ENCODE assay signal across 9 cellular contexts in genomic region chr11:69444381-69445130, GRCh38. TPM values are rescaled to one million over a fixed set of nuclear protein-coding genes. Genes with fewer than 3 reads are reported as not detected.
DNase-seq lines count a peak whose midpoint lies in the region; ATAC-seq and TF ChIP-seq lines count a peak whose summit lies in the region.
"Had no signal": no experiment of that assay in that cellular context is flagged by ENCODE, and none has a peak within 500 bp of the region (broad histone marks: within the 10 kb centered on the region; RNA-seq: fewer than 3 reads in every experiment).

No MANE protein-coding gene starts in this region.

- DNase-seq in GM23338 (ENCODE audit: low spot score) = peak; percentile 60
- peak; percentile 16 for DNase-seq in activated naive CD8-positive, alpha-beta T cell treated with anti-CD3 and anti-CD28 coated beads for 36 hours
- DNase-seq in right atrium auricular region (ENCODE audit: low spot score) = peak; percentile 86
- peak; percentile 82 for DNase-seq in skeletal muscle cell (ENCODE audit: low read depth)
- no peak for DNase-seq in T1000 (lab: John Stamatoyannopoulos, UW)
- DNase-seq in cerebellum (ENCODE audit: low spot score) = no peak

- H3K27me3 ChIP-seq in GM23338 (ENCODE audit: insufficient read depth) (no peaks in the 10 kb centered on the region), right atrium auricular region (no peaks in the 10 kb centered on the region)

- H3K9me3 ChIP-seq in right atrium auricular region = no peaks in the 10 kb centered on the region

- H3K36me3 ChIP-seq in GM23338 (ENCODE audit: insufficient read depth) (no peaks in the 10 kb centered on the region), right atrium auricular region (no peaks in the 10 kb centered on the region)

- no peaks in the 10 kb centered on the region; the same call in 1 of the 3 replicates for H3K36me3 Mint-ChIP-seq in GM23338 (ENCODE audit: low read depth)
- H3K36me3 Mint-ChIP-seq in activated naive CD8-positive, alpha-beta T cell treated with anti-CD3 and anti-CD28 coated beads for 36 hours = no peaks in the 10 kb centered on the region

- peak overlapping the region; percentile 31; the same call in 1 of the 2 replicates for H3K27ac Mint-ChIP-seq in GM23338
- no peak overlapping the region for H3K27ac Mint-ChIP-seq in activated naive CD8-positive, alpha-beta T cell treated with anti-CD3 and anti-CD28 coated beads for 36 hours

- no peaks in the 10 kb centered on the region for H3K9me3 Mint-ChIP-seq in GM23338
- no peaks in the 10 kb centered on the region for H3K9me3 Mint-ChIP-seq in activated naive CD8-positive, alpha-beta T cell treated with anti-CD3 and anti-CD28 coated beads for 36 hours

- H3K4me3 ChIP-seq in GM23338 = no peak overlapping the region
- peak overlapping the region in 1 of 2 donors; percentile 6 for H3K4me3 ChIP-seq in right atrium auricular region
- no peak overlapping the region for H3K4me3 ChIP-seq in skeletal muscle cell (ENCODE audit: low read depth, low read length)

- H3K4me2 ChIP-seq in GM23338 = peak overlapping the region; percentile 75

- H3K79me2 ChIP-seq in GM23338 (replicated peaks; ENCODE audit: insufficient read depth) = no peaks in the 10 kb centered on the region

- peaks cover 22% of the 10 kb centered on the region for H3K4me1 ChIP-seq in GM23338 (ENCODE audit: insufficient read depth)
- peaks cover 0 to 49% of the 10 kb centered on the region in 2 donors for H3K4me1 ChIP-seq in right atrium auricular region

- H3K4me3 Mint-ChIP-seq in GM23338 = no peak overlapping the region
- H3K4me3 Mint-ChIP-seq in activated naive CD8-positive, alpha-beta T cell treated with anti-CD3 and anti-CD28 coated beads for 36 hours = no peak overlapping the region

- H3K27ac ChIP-seq in GM23338 (ENCODE audit: low read depth) (no peak overlapping the region), right atrium auricular region (peak overlapping the region; percentile 77 to 89)

- TF ChIP-seq CTCF in GM23338 (conservative IDR thresholded peaks at IDR 0.05; ENCODE audit: low read depth in 2 of 2) (peak; percentile 55 to 62), right atrium auricular region (IDR thresholded peaks at IDR 0.05) (peak in 1 of 2 donors; percentile 43)

- no peaks in the 10 kb centered on the region for H4K20me1 ChIP-seq in GM23338 (replicated peaks; ENCODE audit: insufficient read depth)

- peaks cover 8% of the 10 kb centered on the region for H3K9me2 ChIP-seq in GM23338 (ENCODE audit: insufficient read depth)

- H3F3A ChIP-seq in GM23338 (replicated peaks; ENCODE audit: low read depth) = no peaks in the 10 kb centered on the region; the same call in 1 of the 2 replicates

- peaks cover 37% of the 10 kb centered on the region for H3K4me1 Mint-ChIP-seq in GM23338
- peaks cover 14% of the 10 kb centered on the region for H3K4me1 Mint-ChIP-seq in activated naive CD8-positive, alpha-beta T cell treated with anti-CD3 and anti-CD28 coated beads for 36 hours

- peak; percentile 15 for ATAC-seq in GM23338
- no peak for ATAC-seq in HG02981 (IDR thresholded peaks at IDR 0.05; ENCODE audit: unreplicated experiment)
- ATAC-seq in GM19452 (IDR thresholded peaks at IDR 0.05; ENCODE audit: unreplicated experiment) = no peak

- H2AFZ ChIP-seq in GM23338 = peak overlapping the region; percentile 56; the same call in 1 of the 2 replicates

- H3K27me3 Mint-ChIP-seq in GM23338 (ENCODE audit: insufficient read depth, low read depth, poor library complexity) = peaks cover 14% of the 10 kb centered on the region
- peaks cover 23% of the 10 kb centered on the region for H3K27me3 Mint-ChIP-seq in activated naive CD8-positive, alpha-beta T cell treated with anti-CD3 and anti-CD28 coated beads for 36 hours

TF ChIP-seq in GM23338, 12 proteins besides CTCF, POLR2A, EP300 and RAD21:
- TF ChIP-seq CREB1 (CRISPR knock-in tag; IDR thresholded peaks at IDR 0.05; ENCODE audit: low read depth) (peak; percentile 64; the same call in 1 of the 2 replicates), ETS1 (IDR thresholded peaks at IDR 0.05) (no peak)

RNA-seq across cellular contexts. Expression of gene LINC01488, which starts 36.9 kb away (rescaled TPM):
- not detected in 2 replicates for total RNA-seq in GM23338 (2014; rRNA removed; shearing (Covaris generic))
- not detected in 2 replicates for polyA plus RNA-seq in GM23338 (2016; fragmentation: Nextera tagmentation; extraction: Ambion mirVana)
- total RNA-seq in activated naive CD8-positive, alpha-beta T cell treated with anti-CD3 and anti-CD28 coated beads for 36 hours = not detected
- total RNA-seq in right atrium auricular region = not detected
- not detected for total RNA-seq in cerebellum
- total RNA-seq: HT1080 had no signal

Comparison
In these comparisons a context has a peak if more than half of its experiments do, and no peak if none do; other contexts are left out.
1. DNase-seq: peak in GM23338 (single experiment), activated naive CD8-positive, alpha-beta T cell treated with anti-CD3 and anti-CD28 coated beads for 36 hours (single experiment), right atrium auricular region (single experiment) and skeletal muscle cell (single experiment); none in T1000 (single experiment) and cerebellum (single experiment).